Comparison of ENCODE assay signal across 18 cellular contexts in the genomic region with DNA sequence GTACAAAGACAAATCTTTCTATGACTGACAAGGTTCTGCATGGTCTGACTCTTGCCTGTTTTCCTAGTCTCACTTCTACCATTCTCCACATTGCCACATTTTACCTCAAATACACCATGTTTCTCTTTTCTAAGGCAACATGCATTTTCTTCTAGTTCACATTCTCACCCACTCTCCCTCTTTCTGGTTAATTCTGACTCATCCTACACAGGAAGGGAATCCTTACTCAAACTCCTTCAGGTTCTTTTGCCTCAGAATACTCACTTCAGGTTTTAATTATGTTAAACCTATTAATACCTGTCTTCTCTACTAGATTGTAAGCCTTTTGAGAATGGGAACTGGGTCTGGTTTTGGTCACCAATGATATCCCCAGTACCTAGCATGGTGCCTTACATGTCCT. TPM values are rescaled to one million over a fixed set of nuclear protein-coding genes. Genes with fewer than 3 reads are reported as not detected.
A peak's percentile ranks its signal among the peaks of the same experiment; 100 is the strongest.
DNase-seq lines count a peak whose midpoint lies in the region; ATAC-seq and TF ChIP-seq lines count a peak whose summit lies in the region.
"Had no signal": no experiment of that assay in that cellular context is flagged by ENCODE, and none has a peak within 500 bp of the region (broad histone marks: within the 10 kb centered on the region; RNA-seq: fewer than 3 reads in every experiment).

No MANE protein-coding gene starts in this region.

- no peaks in the 10 kb centered on the region for H3K9me2 ChIP-seq in GM23338 (ENCODE audit: insufficient read depth)

- no peaks in the 10 kb centered on the region for H3K36me3 Mint-ChIP-seq in GM23338 (ENCODE audit: low read depth)
- H3K36me3 Mint-ChIP-seq: naive thymus-derived CD4-positive, alpha-beta T cell had no signal

- H3K4me2 ChIP-seq in GM23338: no peak overlapping the region
- H3K4me2 ChIP-seq: BLaER1 had no signal

- no peak overlapping the region for H3K27ac Mint-ChIP-seq in GM23338
- H3K27ac Mint-ChIP-seq: naive thymus-derived CD4-positive, alpha-beta T cell had no signal

- no peak for TF ChIP-seq CTCF in GM23338 (conservative IDR thresholded peaks at IDR 0.05; ENCODE audit: low read depth in 2 of 2)

- H3K27me3 Mint-ChIP-seq in GM23338 (ENCODE audit: insufficient read depth, low read depth, poor library complexity): no peaks in the 10 kb centered on the region
- H3K27me3 Mint-ChIP-seq: brain had no signal

- no peaks in the 10 kb centered on the region for H3K36me3 ChIP-seq in GM23338 (ENCODE audit: insufficient read depth)
- H3K36me3 ChIP-seq: BLaER1, gastrocnemius medialis, lower lobe of right lung had no signal

- no peak overlapping the region for H3K27ac ChIP-seq in GM23338 (ENCODE audit: low read depth)
- H3K27ac ChIP-seq: BLaER1, gastrocnemius medialis, lower lobe of right lung had no signal

- H2AFZ ChIP-seq in GM23338: no peak overlapping the region

- H3K4me3 Mint-ChIP-seq in GM23338: no peak overlapping the region
- H3K4me3 Mint-ChIP-seq: brain; naive thymus-derived CD4-positive, alpha-beta T cell had no signal

- no peaks in the 10 kb centered on the region for H3K79me2 ChIP-seq in GM23338 (replicated peaks; ENCODE audit: insufficient read depth)

- H3K4me3 ChIP-seq in GM23338: no peak overlapping the region
- H3K4me3 ChIP-seq: BLaER1, gastrocnemius medialis, lower lobe of right lung had no signal

- DNase-seq in EL: peak; percentile 30
- DNase-seq in MV-4-11 (lab: John Stamatoyannopoulos, UW): peak; percentile 38
- DNase-seq in dermis blood vessel endothelial cell: peak; percentile 18
- DNase-seq in non-pigmented ciliary epithelial cell (ENCODE audit: low read depth): peak; percentile 38
- DNase-seq in midbrain (lab: John Stamatoyannopoulos, UW): no peak
- no peak for DNase-seq in GM23338 (ENCODE audit: low spot score)
- DNase-seq in DMS 273 (lab: John Stamatoyannopoulos, UW; ENCODE audit: unreplicated experiment): no peak
- DNase-seq: activated CD8-positive, alpha-beta memory T cell treated with anti-CD3 and anti-CD28 coated beads, Interleukin-2, amount 50 U/mL, for 4 hours; DMS153; gastrocnemius medialis; lower lobe of right lung; MM.1S; naive thymus-derived CD4-positive, alpha-beta T cell; NCI-H774 had no signal

- ATAC-seq in HG02973 (IDR thresholded peaks at IDR 0.05; ENCODE audit: unreplicated experiment) (no peak), GM23338 (no peak)
- ATAC-seq: activated CD4-positive, CD25-positive, alpha-beta regulatory T cell treated with anti-CD3 and anti-CD28 coated beads, Interleukin-2, amount 50 U/mL, for 24 hours; gastrocnemius medialis; lower lobe of right lung; naive thymus-derived CD4-positive, alpha-beta T cell had no signal

- no peaks in the 10 kb centered on the region for H3K9me3 Mint-ChIP-seq in GM23338

- H4K20me1 ChIP-seq in GM23338 (replicated peaks; ENCODE audit: insufficient read depth): no peaks in the 10 kb centered on the region; the same call in 1 of the 2 replicates
- H4K20me1 ChIP-seq: BLaER1 had no signal

- peaks cover 14% of the 10 kb centered on the region; the same call in 2 of the 3 replicates for H3K4me1 Mint-ChIP-seq in GM23338

- H3K4me1 ChIP-seq in GM23338 (ENCODE audit: insufficient read depth): peaks cover 8% of the 10 kb centered on the region; the same call in 1 of the 2 replicates

- no peaks in the 10 kb centered on the region for H3F3A ChIP-seq in GM23338 (replicated peaks; ENCODE audit: low read depth)

- H3K27me3 ChIP-seq in GM23338 (ENCODE audit: insufficient read depth): no peaks in the 10 kb centered on the region
- H3K27me3 ChIP-seq: BLaER1, gastrocnemius medialis had no signal

TF ChIP-seq in GM23338, 12 proteins besides CTCF, POLR2A, EP300 and RAD21 (continues in another document):
- TF ChIP-seq ZNF114 (CRISPR knock-in tag; IDR thresholded peaks at IDR 0.05): no peak
- TF ChIP-seq POLR2AphosphoS5 (IDR thresholded peaks at IDR 0.05; ENCODE audit: low read depth): no peak
- no peak for TF ChIP-seq EZH2 (IDR thresholded peaks at IDR 0.05; ENCODE audit: low read depth, unreplicated experiment)
- TF ChIP-seq, protein P1, sequence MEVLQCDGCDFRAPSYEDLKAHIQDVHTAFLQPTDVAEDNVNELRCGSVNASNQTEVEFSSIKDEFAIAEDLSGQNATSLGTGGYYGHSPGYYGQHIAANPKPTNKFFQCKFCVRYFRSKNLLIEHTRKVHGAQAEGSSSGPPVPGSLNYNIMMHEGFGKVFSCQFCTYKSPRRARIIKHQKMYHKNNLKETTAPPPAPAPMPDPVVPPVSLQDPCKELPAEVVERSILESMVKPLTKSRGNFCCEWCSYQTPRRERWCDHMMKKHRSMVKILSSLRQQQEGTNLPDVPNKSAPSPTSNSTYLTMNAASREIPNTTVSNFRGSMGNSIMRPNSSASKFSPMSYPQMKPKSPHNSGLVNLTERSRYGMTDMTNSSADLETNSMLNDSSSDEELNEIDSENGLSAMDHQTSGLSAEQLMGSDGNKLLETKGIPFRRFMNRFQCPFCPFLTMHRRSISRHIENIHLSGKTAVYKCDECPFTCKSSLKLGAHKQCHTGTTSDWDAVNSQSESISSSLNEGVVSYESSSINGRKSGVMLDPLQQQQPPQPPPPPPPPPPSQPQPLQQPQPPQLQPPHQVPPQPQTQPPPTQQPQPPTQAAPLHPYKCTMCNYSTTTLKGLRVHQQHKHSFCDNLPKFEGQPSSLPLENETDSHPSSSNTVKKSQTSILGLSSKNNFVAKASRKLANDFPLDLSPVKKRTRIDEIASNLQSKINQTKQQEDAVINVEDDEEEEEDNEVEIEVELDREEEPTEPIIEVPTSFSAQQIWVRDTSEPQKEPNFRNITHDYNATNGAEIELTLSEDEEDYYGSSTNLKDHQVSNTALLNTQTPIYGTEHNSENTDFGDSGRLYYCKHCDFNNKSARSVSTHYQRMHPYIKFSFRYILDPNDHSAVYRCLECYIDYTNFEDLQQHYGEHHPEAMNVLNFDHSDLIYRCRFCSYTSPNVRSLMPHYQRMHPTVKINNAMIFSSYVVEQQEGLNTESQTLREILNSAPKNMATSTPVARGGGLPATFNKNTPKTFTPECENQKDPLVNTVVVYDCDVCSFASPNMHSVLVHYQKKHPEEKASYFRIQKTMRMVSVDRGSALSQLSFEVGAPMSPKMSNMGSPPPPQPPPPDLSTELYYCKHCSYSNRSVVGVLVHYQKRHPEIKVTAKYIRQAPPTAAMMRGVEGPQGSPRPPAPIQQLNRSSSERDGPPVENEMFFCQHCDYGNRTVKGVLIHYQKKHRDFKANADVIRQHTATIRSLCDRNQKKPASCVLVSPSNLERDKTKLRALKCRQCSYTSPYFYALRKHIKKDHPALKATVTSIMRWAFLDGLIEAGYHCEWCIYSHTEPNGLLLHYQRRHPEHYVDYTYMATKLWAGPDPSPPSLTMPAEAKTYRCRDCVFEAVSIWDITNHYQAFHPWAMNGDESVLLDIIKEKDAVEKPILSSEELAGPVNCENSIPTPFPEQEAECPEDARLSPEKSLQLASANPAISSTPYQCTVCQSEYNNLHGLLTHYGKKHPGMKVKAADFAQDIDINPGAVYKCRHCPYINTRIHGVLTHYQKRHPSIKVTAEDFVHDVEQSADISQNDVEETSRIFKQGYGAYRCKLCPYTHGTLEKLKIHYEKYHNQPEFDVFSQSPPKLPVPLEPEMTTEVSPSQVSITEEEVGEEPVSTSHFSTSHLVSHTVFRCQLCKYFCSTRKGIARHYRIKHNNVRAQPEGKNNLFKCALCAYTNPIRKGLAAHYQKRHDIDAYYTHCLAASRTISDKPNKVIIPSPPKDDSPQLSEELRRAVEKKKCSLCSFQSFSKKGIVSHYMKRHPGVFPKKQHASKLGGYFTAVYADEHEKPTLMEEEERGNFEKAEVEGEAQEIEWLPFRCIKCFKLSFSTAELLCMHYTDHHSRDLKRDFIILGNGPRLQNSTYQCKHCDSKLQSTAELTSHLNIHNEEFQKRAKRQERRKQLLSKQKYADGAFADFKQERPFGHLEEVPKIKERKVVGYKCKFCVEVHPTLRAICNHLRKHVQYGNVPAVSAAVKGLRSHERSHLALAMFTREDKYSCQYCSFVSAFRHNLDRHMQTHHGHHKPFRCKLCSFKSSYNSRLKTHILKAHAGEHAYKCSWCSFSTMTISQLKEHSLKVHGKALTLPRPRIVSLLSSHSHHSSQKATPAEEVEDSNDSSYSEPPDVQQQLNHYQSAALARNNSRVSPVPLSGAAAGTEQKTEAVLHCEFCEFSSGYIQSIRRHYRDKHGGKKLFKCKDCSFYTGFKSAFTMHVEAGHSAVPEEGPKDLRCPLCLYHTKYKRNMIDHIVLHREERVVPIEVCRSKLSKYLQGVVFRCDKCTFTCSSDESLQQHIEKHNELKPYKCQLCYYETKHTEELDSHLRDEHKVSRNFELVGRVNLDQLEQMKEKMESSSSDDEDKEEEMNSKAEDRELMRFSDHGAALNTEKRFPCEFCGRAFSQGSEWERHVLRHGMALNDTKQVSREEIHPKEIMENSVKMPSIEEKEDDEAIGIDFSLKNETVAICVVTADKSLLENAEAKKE (CRISPR knock-in tag; IDR thresholded peaks at IDR 0.05): no peak
- TF ChIP-seq ZNF331 (CRISPR knock-in tag; IDR thresholded peaks at IDR 0.05; ENCODE audit: low read depth): no peak
- TF ChIP-seq JUNB (IDR thresholded peaks at IDR 0.05; ENCODE audit: unreplicated experiment): no peak
- TF ChIP-seq EZH2phosphoT487 (IDR thresholded peaks at IDR 0.05; ENCODE audit: unreplicated experiment): no peak
- TF ChIP-seq NANOG (IDR thresholded peaks at IDR 0.05; ENCODE audit: borderline replicate concordance): no peak

RNA-seq across cellular contexts. Expression of a gene that starts 47.2 kb away (rescaled TPM):
- 3.9 and 6.0 TPM in 2 replicates for total RNA-seq in dermis blood vessel endothelial cell
- 3.2 and 4.4 TPM in 2 replicates for total RNA-seq in GM23338 (2014; rRNA removed; shearing (Covaris generic))
- 2.2 and 2.9 TPM in 2 replicates for polyA plus RNA-seq in GM23338 (2016; fragmentation: Nextera tagmentation; extraction: Ambion mirVana)

Comparison
In these comparisons a context has a peak if more than half of its experiments do, and no peak if none do; other contexts are left out.
1. DNase-seq: peak in EL (single experiment), MV-4-11 (single experiment), dermis blood vessel endothelial cell (single experiment) and non-pigmented ciliary epithelial cell (single experiment); none in midbrain (single experiment), GM23338 (single experiment) and DMS 273 (single experiment).